In genomic region chr22:30606455-30607299, GRCh38 we compare ENCODE assay signal across 8 cellular contexts. TPM values are rescaled to one million over a fixed set of nuclear protein-coding genes. Genes with fewer than 3 reads are reported as not detected.
DNase-seq lines count a peak whose midpoint lies in the region; ATAC-seq, FAIRE-seq and TF ChIP-seq lines count a peak whose summit lies in the region.

TSS of gene TCN2 (plus strand) at chr22:30607174. CDS start at chr22:30607332, 158 bp downstream.

- DNase-seq in AG20443 (ENCODE audit: low spot score): peak; percentile 84
- DNase-seq in GM19239 (ENCODE audit: insufficient read length, low spot score): peak; percentile 67
- DNase-seq in NCI-H187 treated with DMSO at 0.1 percent for 48 hours (lab: John Stamatoyannopoulos, UW): peak; percentile 41
- DNase-seq in endodermal cell: peak; percentile 97
- DNase-seq in lower lobe of right lung: peak; percentile 80
- DNase-seq in stimulated activated CD4-positive, alpha-beta T cell treated with anti-CD3 and anti-CD28 coated beads, Interleukin-4, amount 100 ng/mL, for 4 hours: peak; percentile 12 to 20

- H3K9me3 ChIP-seq in endodermal cell (ENCODE audit: control insufficient read depth, low read length): no peaks in the 10 kb centered on the region
- H3K9me3 ChIP-seq in lower lobe of right lung: no peaks in the 10 kb centered on the region

- H3K27ac Mint-ChIP-seq in endodermal cell: peak within 1 kb of the TSS; percentile 98

- peak; percentile 73 to 75 for ATAC-seq in activated CD4-positive, CD25-positive, alpha-beta regulatory T cell treated with anti-CD3 and anti-CD28 coated beads, Interleukin-2, amount 50 U/mL, for 24 hours
- ATAC-seq in lower lobe of right lung (peak; percentile 76 to 78), GM19397 (IDR thresholded peaks at IDR 0.05; ENCODE audit: unreplicated experiment) (no peak)

- H3K4me1 ChIP-seq in endodermal cell (ENCODE audit: control insufficient read depth, insufficient read depth, low read length) (peaks cover 8% of the 10 kb centered on the region), lower lobe of right lung (peaks cover 43% of the 10 kb centered on the region)

- H3K9me3 Mint-ChIP-seq in endodermal cell: peaks cover 2% of the 10 kb centered on the region

- peak; percentile 90 for FAIRE-seq in GM19239 (lab: Jason Lieb, UNC)

- H3K27ac ChIP-seq in endodermal cell (ENCODE audit: low read depth, low read length) (peak within 1 kb of the TSS; percentile 95), lower lobe of right lung (peak within 1 kb of the TSS; percentile 86)

- 5 to 10% methylated on average over 7 to 21 of the region's 24 CpGs for WGBS in endodermal cell (ENCODE audit: insufficient coverage in 1 of 2, insufficient read length in 1 of 2), 2 experiments

- H3K36me3 ChIP-seq in endodermal cell (ENCODE audit: control insufficient read depth, insufficient read depth, low read length) (peaks cover 16% of the 10 kb centered on the region), lower lobe of right lung (peaks cover 11% of the 10 kb centered on the region)

- no peaks in the 10 kb centered on the region for H3K27me3 Mint-ChIP-seq in endodermal cell (ENCODE audit: insufficient read depth)

- H3K4me3 ChIP-seq in endodermal cell (ENCODE audit: low read length) (peak within 1 kb of the TSS; percentile 86), lower lobe of right lung (peak within 1 kb of the TSS; percentile 79)

- peaks cover 50% of the 10 kb centered on the region for H3K4me1 Mint-ChIP-seq in endodermal cell

- peak within 1 kb of the TSS; percentile 79 for H3K9ac ChIP-seq in endodermal cell (ENCODE audit: extremely low read depth, low read length, poor library complexity, severe bottlenecking)

- H3K36me3 Mint-ChIP-seq in endodermal cell (ENCODE audit: low read depth): peaks cover 25% of the 10 kb centered on the region

- no peaks in the 10 kb centered on the region for H3K27me3 ChIP-seq in endodermal cell (ENCODE audit: control insufficient read depth, insufficient read depth, low read length, poor library complexity, severe bottlenecking)
- H3K27me3 ChIP-seq in lower lobe of right lung (ENCODE audit: low read depth): no peaks in the 10 kb centered on the region

- intact Hi-C loops in lower lobe of right lung (cut with DNase I): no loop called here

- TF ChIP-seq CTCF in endodermal cell (conservative IDR thresholded peaks at IDR 0.05) (no peak), lower lobe of right lung (IDR thresholded peaks at IDR 0.05) (no peak)

- peak within 1 kb of the TSS; percentile 69 for H3K4me3 Mint-ChIP-seq in endodermal cell

RNA-seq across cellular contexts. Expression of gene TCN2, which starts in this region (rescaled TPM):
- total RNA-seq in endodermal cell: 10 to 100 TPM; 71.8 to 73.6 TPM
- polyA plus RNA-seq in endodermal cell (2013, experiment 1 of 2): 42.4 TPM
- 38.7 TPM for polyA plus RNA-seq in endodermal cell (2013, experiment 2 of 2)
- total RNA-seq in lower lobe of right lung: 44.2 TPM

Comparison
In these comparisons a context has a peak if more than half of its experiments do, and no peak if none do; other contexts are left out.
1. DNase-seq: peak in every context shown above with its lines; median percentile 97 in endodermal cell; 84 in AG20443; 80 in lower lobe of right lung; 67 in GM19239; 41 in NCI-H187 treated with DMSO at 0.1 percent for 48 hours; 16 in stimulated activated CD4-positive, alpha-beta T cell treated with anti-CD3 and anti-CD28 coated beads, Interleukin-4, amount 100 ng/mL, for 4 hours.